Comparison of ENCODE assay signal across 11 cellular contexts in genomic region chr2:159715451-159715850, GRCh38. TPM values are rescaled to one million over a fixed set of nuclear protein-coding genes. Genes with fewer than 3 reads are reported as not detected.
DNase-seq lines count a peak whose midpoint lies in the region; ATAC-seq and TF ChIP-seq lines count a peak whose summit lies in the region.
"Had no signal": no experiment of that assay in that cellular context is flagged by ENCODE, and none has a peak within 500 bp of the region (broad histone marks: within the 10 kb centered on the region; RNA-seq: fewer than 3 reads in every experiment).

No MANE protein-coding gene starts in this region.

- no peaks in the 10 kb centered on the region for H3K9me3 Mint-ChIP-seq in activated naive CD4-positive, alpha-beta T cell treated with anti-CD3 and anti-CD28 coated beads, Interleukin-2, amount 50 U/mL, for 24 hours
- no peaks in the 10 kb centered on the region for H3K9me3 Mint-ChIP-seq in activated naive CD4-positive, alpha-beta T cell treated with anti-CD3 and anti-CD28 coated beads, Interleukin-2, amount 50 U/mL, for 72 hours
- H3K9me3 Mint-ChIP-seq in activated B cell treated with CpG ODN at 0.5 μM for 24 hours (no peaks in the 10 kb centered on the region), type B pancreatic cell (peaks cover 5% of the 10 kb centered on the region)
- H3K9me3 Mint-ChIP-seq: naive B cell had no signal

- peaks cover 24% of the 10 kb centered on the region for H3K36me3 Mint-ChIP-seq in activated naive CD4-positive, alpha-beta T cell treated with anti-CD3 and anti-CD28 coated beads, Interleukin-2, amount 50 U/mL, for 24 hours
- H3K36me3 Mint-ChIP-seq in activated naive CD4-positive, alpha-beta T cell treated with anti-CD3 and anti-CD28 coated beads, Interleukin-2, amount 50 U/mL, for 72 hours = peaks cover 29 to 65% of the 10 kb centered on the region in 2 donors
- H3K36me3 Mint-ChIP-seq in activated B cell treated with CpG ODN at 0.5 μM for 24 hours (ENCODE audit: low read depth) (peaks cover 70% of the 10 kb centered on the region), type B pancreatic cell (peaks cover 40% of the 10 kb centered on the region)

- H3K27ac Mint-ChIP-seq in activated naive CD4-positive, alpha-beta T cell treated with anti-CD3 and anti-CD28 coated beads, Interleukin-2, amount 50 U/mL, for 24 hours = peak overlapping the region; percentile 30
- H3K27ac Mint-ChIP-seq in activated naive CD4-positive, alpha-beta T cell treated with anti-CD3 and anti-CD28 coated beads, Interleukin-2, amount 50 U/mL, for 72 hours = peak overlapping the region in 1 of 2 donors; percentile 65
- H3K27ac Mint-ChIP-seq in activated B cell treated with CpG ODN at 0.5 μM for 24 hours (peak overlapping the region; percentile 12), type B pancreatic cell (peak overlapping the region; percentile 91)

- TF ChIP-seq CTCF in activated B cell treated with CpG ODN at 0.5 μM for 24 hours (IDR thresholded peaks at IDR 0.05) = no peak
- TF ChIP-seq CTCF in foreskin keratinocyte (conservative IDR thresholded peaks at IDR 0.05) = no peak
- no peak for TF ChIP-seq CTCF in type B pancreatic cell (conservative IDR thresholded peaks at IDR 0.05)

- no peaks in the 10 kb centered on the region for H3K27me3 ChIP-seq in foreskin keratinocyte
- H3K27me3 ChIP-seq: uterus had no signal

- no peak for ATAC-seq in activated naive CD4-positive, alpha-beta T cell treated with anti-CD3 and anti-CD28 coated beads, Interleukin-2, amount 50 U/mL, for 72 hours
- ATAC-seq in activated B cell treated with CpG ODN at 0.5 μM for 24 hours (ENCODE audit: low read depth) = no peak
- ATAC-seq in foreskin keratinocyte = no peak
- no peak for ATAC-seq in GM18867 (IDR thresholded peaks at IDR 0.05; ENCODE audit: unreplicated experiment)

- intact Hi-C loops in activated B cell treated with CpG ODN at 0.5 μM for 24 hours (cut with micrococcal nuclease) = loop anchor here (10.0 kb wide), 2 partner anchors 751 to 1841 kb away; partner anchors contain the start of genes ACVR1 and TANC1

- peaks cover 82% of the 10 kb centered on the region for H3K4me1 Mint-ChIP-seq in activated naive CD4-positive, alpha-beta T cell treated with anti-CD3 and anti-CD28 coated beads, Interleukin-2, amount 50 U/mL, for 24 hours
- H3K4me1 Mint-ChIP-seq in activated B cell treated with CpG ODN at 0.5 μM for 24 hours = peaks cover 76% of the 10 kb centered on the region
- peaks cover 39% of the 10 kb centered on the region for H3K4me1 Mint-ChIP-seq in type B pancreatic cell (ENCODE audit: unreplicated experiment)

- POLR2A ChIA-PET in activated B cell treated with CpG ODN at 0.5 μM for 24 hours (lab: Charles Lee) = no interaction called here

- peak overlapping the region; percentile 23 for H3K27ac ChIP-seq in foreskin keratinocyte
- H3K27ac ChIP-seq: PC-9, uterus had no signal

- peak overlapping the region; percentile 67 for H3K4me3 Mint-ChIP-seq in activated naive CD4-positive, alpha-beta T cell treated with anti-CD3 and anti-CD28 coated beads, Interleukin-2, amount 50 U/mL, for 24 hours
- no peak overlapping the region for H3K4me3 Mint-ChIP-seq in activated B cell treated with CpG ODN at 0.5 μM for 24 hours
- H3K4me3 Mint-ChIP-seq in type B pancreatic cell = peak overlapping the region; percentile 81

- H3K27me3 Mint-ChIP-seq in activated naive CD4-positive, alpha-beta T cell treated with anti-CD3 and anti-CD28 coated beads, Interleukin-2, amount 50 U/mL, for 24 hours = no peaks in the 10 kb centered on the region
- H3K27me3 Mint-ChIP-seq in activated B cell treated with CpG ODN at 0.5 μM for 24 hours (no peaks in the 10 kb centered on the region), type B pancreatic cell (no peaks in the 10 kb centered on the region)
- H3K27me3 Mint-ChIP-seq: naive B cell had no signal

- no peak for DNase-seq in activated naive CD4-positive, alpha-beta T cell treated with anti-CD3 and anti-CD28 coated beads, Interleukin-2, amount 50 U/mL, for 72 hours (ENCODE audit: low spot score in 2 of 2)
- DNase-seq in activated B cell treated with CpG ODN at 0.5 μM for 24 hours (no peak), foreskin keratinocyte (peak in 1 of 2 donors; percentile 23), type B pancreatic cell (ENCODE audit: extremely low spot score, unreplicated experiment) (no peak), kidney tubule cell (ENCODE audit: low spot score) (no peak), NCI-H526 treated with DMSO at 0.1 percent for 48 hours (lab: John Stamatoyannopoulos, UW) (no peak)
- DNase-seq: naive B cell, uterus had no signal

- peaks cover 14% of the 10 kb centered on the region for H3K4me1 ChIP-seq in foreskin keratinocyte

- CTCF ChIA-PET in activated B cell treated with CpG ODN at 0.5 μM for 24 hours (lab: Charles Lee) = no interaction called here

RNA-seq across cellular contexts. Expression of gene MARCHF7, which starts 3.1 kb away (rescaled TPM):
- total RNA-seq in activated naive CD4-positive, alpha-beta T cell treated with anti-CD3 and anti-CD28 coated beads, Interleukin-2, amount 50 U/mL, for 72 hours = 10 to 100 TPM; 79.1 to 84.9 TPM
- 86.7 and 89.5 TPM in 2 replicates for total RNA-seq in activated B cell treated with CpG ODN at 0.5 μM for 24 hours
- total RNA-seq in foreskin keratinocyte = 85.2 and 98.1 TPM in 2 replicates
- 26.7 and 28.9 TPM in 2 replicates for polyA plus RNA-seq in foreskin keratinocyte
- 96.1 and 104 TPM in 2 replicates for total RNA-seq in type B pancreatic cell (ENCODE audit: low replicate concordance)
